In genomic region chr18:59460060-59460395, GRCh38 we compare ENCODE assay signal across 15 cellular contexts.
DNase-seq lines count a peak whose midpoint lies in the region; ATAC-seq and TF ChIP-seq lines count a peak whose summit lies in the region.
"Had no signal": no experiment of that assay in that cellular context is flagged by ENCODE, and none has a peak within 500 bp of the region (broad histone marks: within the 10 kb centered on the region; RNA-seq: fewer than 3 reads in every experiment).

No MANE protein-coding gene starts in this region.

- no peak overlapping the region for H2BK120ac ChIP-seq in mesenchymal stem cell (ENCODE audit: low read depth, low read length)

- no peak overlapping the region for H2AFZ ChIP-seq in mesenchymal stem cell (ENCODE audit: low read depth, low read length)

- no peak overlapping the region for H4K8ac ChIP-seq in mesenchymal stem cell (ENCODE audit: low read length)

- no peaks in the 10 kb centered on the region for H3K4me1 Mint-ChIP-seq in CD8-positive, alpha-beta T cell (ENCODE audit: low read depth)
- H3K4me1 Mint-ChIP-seq: activated naive CD4-positive, alpha-beta T cell treated with anti-CD3 and anti-CD28 coated beads, Interleukin-2, amount 50 U/mL, for 24 hours; naive thymus-derived CD8-positive, alpha-beta T cell had no signal

- H3K9ac ChIP-seq in mesenchymal stem cell (ENCODE audit: low read length): peak overlapping the region; percentile 15

- intact Hi-C loops in CD8-positive, alpha-beta T cell (cut with DNase I, micrococcal nuclease): no loop called here

- no peak overlapping the region for H2BK5ac ChIP-seq in mesenchymal stem cell (ENCODE audit: low read depth, low read length, poor library complexity, severe bottlenecking)

- H3K4me3 ChIP-seq in AG04450 (ENCODE audit: low read depth, low read length) (no peak overlapping the region), HEK293 (ENCODE audit: low read depth, low read length) (no peak overlapping the region), mesenchymal stem cell (ENCODE audit: insufficient read depth in 1 of 2, low read depth in 1 of 2, low read length in 2 of 2) (no peak overlapping the region)
- no peak overlapping the region for H3K4me3 ChIP-seq in CD8-positive, alpha-beta T cell (ENCODE audit: low read depth, low read length)
- H3K4me3 ChIP-seq: stomach, vagina had no signal

- H3K4ac ChIP-seq in mesenchymal stem cell (ENCODE audit: low read depth in 1 of 2, low read length in 2 of 2): no peak overlapping the region

- H2BK12ac ChIP-seq in mesenchymal stem cell (ENCODE audit: low read length in 2 of 2): no peak overlapping the region

- H3K36me3 ChIP-seq in HEK293 (ENCODE audit: control insufficient read depth in 2 of 2, insufficient read depth in 1 of 2, low read length in 2 of 2) (no peaks in the 10 kb centered on the region), mesenchymal stem cell (ENCODE audit: control insufficient read depth in 1 of 2, insufficient read depth in 2 of 2, low read depth in 1 of 2, low read length in 2 of 2) (peaks cover 0 to 33% of the 10 kb centered on the region in 2 experiments)
- no peaks in the 10 kb centered on the region for H3K36me3 ChIP-seq in CD8-positive, alpha-beta T cell (ENCODE audit: insufficient read depth, low read length)
- H3K36me3 ChIP-seq: brain microvascular endothelial cell, stomach, vagina had no signal

- no peak overlapping the region for H2BK15ac ChIP-seq in mesenchymal stem cell (ENCODE audit: low read depth, poor library complexity, severe bottlenecking)

- peaks cover 14% of the 10 kb centered on the region for H3K27me3 Mint-ChIP-seq in CD8-positive, alpha-beta T cell (ENCODE audit: low read depth)

- H3K27ac Mint-ChIP-seq in CD8-positive, alpha-beta T cell: no peak overlapping the region
- H3K27ac Mint-ChIP-seq: activated naive CD4-positive, alpha-beta T cell treated with anti-CD3 and anti-CD28 coated beads, Interleukin-2, amount 50 U/mL, for 24 hours; naive thymus-derived CD8-positive, alpha-beta T cell had no signal

- WGBS in mesenchymal stem cell: 41% methylated on average over 1 of the region's 1 CpG

- no peaks in the 10 kb centered on the region for H3K36me3 Mint-ChIP-seq in CD8-positive, alpha-beta T cell
- H3K36me3 Mint-ChIP-seq: activated naive CD4-positive, alpha-beta T cell treated with anti-CD3 and anti-CD28 coated beads, Interleukin-2, amount 50 U/mL, for 24 hours; naive thymus-derived CD8-positive, alpha-beta T cell had no signal

- H3K23ac ChIP-seq in mesenchymal stem cell (ENCODE audit: low read length in 2 of 2): no peak overlapping the region

- H3K4me2 ChIP-seq in mesenchymal stem cell (ENCODE audit: low read length, poor library complexity, severe bottlenecking): no peak overlapping the region

- H3K4me1 ChIP-seq in HEK293 (ENCODE audit: control insufficient read depth, insufficient read depth, low read length): peaks cover 18% of the 10 kb centered on the region
- peaks cover 1% of the 10 kb centered on the region for H3K4me1 ChIP-seq in mesenchymal stem cell (ENCODE audit: control insufficient read depth, insufficient read depth, low read depth, low read length)
- no peaks in the 10 kb centered on the region for H3K4me1 ChIP-seq in CD8-positive, alpha-beta T cell (ENCODE audit: insufficient read depth, low read length)
- H3K4me1 ChIP-seq: vagina had no signal

- TF ChIP-seq CTCF in AG04450 (IDR thresholded peaks at IDR 0.05; ENCODE audit: low read depth, low read length) (no peak), HEK293 (tag by site-specific recombination; IDR thresholded peaks at IDR 0.05) (no peak)
- TF ChIP-seq CTCF in CD8-positive, alpha-beta T cell (IDR thresholded peaks at IDR 0.05): no peak

- H3K9me3 ChIP-seq in AG04450 (ENCODE audit: control insufficient read depth, insufficient read depth, low read length): no peaks in the 10 kb centered on the region
- no peaks in the 10 kb centered on the region for H3K9me3 ChIP-seq in HEK293 (ENCODE audit: control insufficient read depth, insufficient read depth, low read depth, low read length)
- no peaks in the 10 kb centered on the region for H3K9me3 ChIP-seq in mesenchymal stem cell (ENCODE audit: control insufficient read depth, low read length)
- H3K9me3 ChIP-seq in CD8-positive, alpha-beta T cell (ENCODE audit: low read length): no peaks in the 10 kb centered on the region
- H3K9me3 ChIP-seq: stomach, vagina had no signal

- no peaks in the 10 kb centered on the region for H3K79me1 ChIP-seq in mesenchymal stem cell (replicated peaks; ENCODE audit: low read length, poor library complexity, severe bottlenecking)

- CTCF ChIA-PET in AG04450 (lab: Charles Lee): interaction anchor here (0.7 to 9.8 kb wide), 26 partner anchors 9 to 382 kb away, joined by 3 to 218 read pairs (median 10); partner anchors contain the start of gene CCBE1
- CTCF ChIA-PET in HEK293 (lab: Yijun Ruan, JAX): interaction anchor here (0.5 to 7.1 kb wide), 49 partner anchors 8 to 536 kb away, joined by 3 to 204 read pairs (median 5); partner anchors contain the start of genes CCBE1 and PMAIP1
- CTCF ChIA-PET in CD8-positive, alpha-beta T cell (lab: Charles Lee): interaction anchor here (1.0 to 1.7 kb wide), 7 partner anchors 9 to 364 kb away, joined by 3 to 6 read pairs (median 4); no protein-coding TSS in a partner anchor

- no peak overlapping the region for H4K91ac ChIP-seq in mesenchymal stem cell (ENCODE audit: low read length)

- POLR2A ChIA-PET in AG04450 (lab: Yijun Ruan, JAX) (interaction anchor here (1.2 to 1.3 kb wide), 4 partner anchors 11 to 364 kb away, joined by 3 to 8 read pairs (median 6); no protein-coding TSS in a partner anchor), HEK293 (lab: Yijun Ruan, JAX) (interaction anchor here (1.3 to 2.7 kb wide), 7 partner anchors 25 to 440 kb away, joined by 3 to 14 read pairs (median 9); partner anchors contain the start of genes CCBE1 and PMAIP1)
- POLR2A ChIA-PET in CD8-positive, alpha-beta T cell (lab: Charles Lee): no interaction called here

- DNase-seq in AG04450 (ENCODE audit: low read depth, low spot score): peak; percentile 11
- peak; percentile 24 for DNase-seq in fibroblast of gingiva (ENCODE audit: low read depth)
- DNase-seq in mesenchymal stem cell: no peak
- DNase-seq in CD8-positive, alpha-beta T cell: no peak
- DNase-seq in SKM-1 (lab: John Stamatoyannopoulos, UW; ENCODE audit: unreplicated experiment): no peak
- DNase-seq in NCI-H526 (lab: John Stamatoyannopoulos, UW): no peak
- DNase-seq: activated CD4-positive, alpha-beta T cell treated with anti-CD3 and anti-CD28 coated beads, Interleukin-2, amount 50 U/mL, for 1 hour; brain microvascular endothelial cell; GOT3; naive thymus-derived CD8-positive, alpha-beta T cell; stomach had no signal

- H3K4me3 Mint-ChIP-seq in CD8-positive, alpha-beta T cell: no peak overlapping the region
- H3K4me3 Mint-ChIP-seq: activated naive CD4-positive, alpha-beta T cell treated with anti-CD3 and anti-CD28 coated beads, Interleukin-2, amount 50 U/mL, for 24 hours; naive thymus-derived CD8-positive, alpha-beta T cell had no signal

- H3K27ac ChIP-seq in AG04450 (ENCODE audit: low read depth, low read length): peak overlapping the region; percentile 39
- H3K27ac ChIP-seq in HEK293 (ENCODE audit: extremely low read depth, low read depth, low read length): peak overlapping the region; percentile 43; the same call in 1 of the 2 replicates
- no peak overlapping the region for H3K27ac ChIP-seq in mesenchymal stem cell (ENCODE audit: low read length, poor library complexity, severe bottlenecking)
- no peak overlapping the region for H3K27ac ChIP-seq in CD8-positive, alpha-beta T cell (ENCODE audit: low read depth, low read length)
- H3K27ac ChIP-seq: brain microvascular endothelial cell, stomach, vagina had no signal

- no peak for ATAC-seq in CD8-positive, alpha-beta T cell
- ATAC-seq in HG03565 (IDR thresholded peaks at IDR 0.05; ENCODE audit: unreplicated experiment): no peak
- ATAC-seq: naive thymus-derived CD8-positive, alpha-beta T cell had no signal

- no peak overlapping the region for H3K18ac ChIP-seq in mesenchymal stem cell (ENCODE audit: low read depth in 1 of 2, low read length in 2 of 2)

- H3K14ac ChIP-seq in mesenchymal stem cell (ENCODE audit: low read length in 2 of 2): no peak overlapping the region

- H3K27me3 ChIP-seq in AG04450 (ENCODE audit: control insufficient read depth, insufficient read depth, low read length): no peaks in the 10 kb centered on the region
- peaks cover 11 to 17% of the 10 kb centered on the region in 2 experiments for H3K27me3 ChIP-seq in mesenchymal stem cell (ENCODE audit: control insufficient read depth in 1 of 2, insufficient read depth in 1 of 2, low read length in 2 of 2)
- H3K27me3 ChIP-seq in CD8-positive, alpha-beta T cell (ENCODE audit: insufficient read depth, low read length): no peaks in the 10 kb centered on the region
- H3K27me3 ChIP-seq: brain microvascular endothelial cell, vagina had no signal

- no peak overlapping the region for H2AK5ac ChIP-seq in mesenchymal stem cell (ENCODE audit: low read length, severe bottlenecking)

- H3K9me3 Mint-ChIP-seq in CD8-positive, alpha-beta T cell: no peaks in the 10 kb centered on the region
- H3K9me3 Mint-ChIP-seq: activated naive CD4-positive, alpha-beta T cell treated with anti-CD3 and anti-CD28 coated beads, Interleukin-2, amount 50 U/mL, for 24 hours; naive thymus-derived CD8-positive, alpha-beta T cell had no signal

TF ChIP-seq in HEK293, 187 proteins besides CTCF, POLR2A, EP300 and RAD21 (continues in another document):
- TF ChIP-seq ZNF148 (tag by site-specific recombination; IDR thresholded peaks at IDR 0.05; ENCODE audit: borderline replicate concordance) (no peak), TCF7L2 (IDR thresholded peaks at IDR 0.05; ENCODE audit: borderline replicate concordance, low read depth, low read length) (peak; percentile 75; the same call in 1 of the 2 replicates), ZNF335 (tag by site-specific recombination; conservative IDR thresholded peaks at IDR 0.05) (0 out of 2 replicates have a peak, but pooled peaks have one; percentile 12)

Comparison
In these comparisons a context has a peak if more than half of its experiments do, and no peak if none do; other contexts are left out.
1. DNase-seq: peak in AG04450 (single experiment) and fibroblast of gingiva (single experiment); none in mesenchymal stem cell (single experiment), CD8-positive, alpha-beta T cell (0 of 7), SKM-1 (single experiment) and NCI-H526 (0 of 2).
2. H3K27ac ChIP-seq: peak in AG04450 (single experiment) and HEK293 (single experiment); none in mesenchymal stem cell (single experiment) and CD8-positive, alpha-beta T cell (single experiment).